In the genomic region with DNA sequence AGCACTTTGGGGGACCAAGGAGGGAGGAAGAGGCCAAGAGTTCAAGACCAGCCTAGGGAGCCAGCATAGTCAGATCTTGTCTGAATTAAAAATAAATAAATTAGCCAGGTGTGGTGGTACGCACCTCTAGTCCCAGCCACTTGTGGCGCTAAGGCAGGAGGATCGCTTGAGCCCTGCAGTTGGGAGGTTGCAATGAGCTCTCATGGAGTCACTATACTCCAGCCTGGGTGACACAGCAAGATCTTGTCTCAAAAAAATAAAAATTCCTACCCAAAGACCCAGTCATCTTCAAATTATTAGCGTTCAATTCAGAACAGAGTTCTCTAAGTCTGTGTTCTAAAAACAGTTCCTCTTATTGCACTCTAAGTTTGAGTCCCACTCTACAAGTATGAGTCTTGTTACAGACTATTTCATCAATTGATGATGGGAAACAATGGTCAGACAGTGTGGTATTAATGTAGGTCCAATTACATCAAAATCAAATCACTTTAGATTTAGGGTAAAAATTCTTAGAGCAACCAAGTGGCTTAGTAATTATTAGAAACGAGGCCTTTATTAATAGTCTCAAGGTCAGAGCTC, we compare ENCODE assay signal across 1 cellular context.
TF ChIP-seq lines count a peak whose summit lies in the region.

No MANE protein-coding gene starts in this region.

TF ChIP-seq in K562, 482 proteins besides CTCF, POLR2A, EP300 and RAD21:
- TF ChIP-seq ZNF586 (CRISPR knock-in tag; conservative IDR thresholded peaks at IDR 0.05) (no peak), NFE2L1 (tag; IDR thresholded peaks at IDR 0.05; ENCODE audit: borderline replicate concordance, low read depth) (peak; percentile 8; the same call in 1 of the 2 replicates), FOXM1 (IDR thresholded peaks at IDR 0.05; ENCODE audit: low read depth) (no peak), FOXM1 (CRISPR knock-in tag; IDR thresholded peaks at IDR 0.05; ENCODE audit: low read depth) (no peak), ARID1B (IDR thresholded peaks at IDR 0.05) (peak; percentile 44), SMARCA4 (IDR thresholded peaks at IDR 0.05) (peak; percentile 72; the same call in 1 of the 2 replicates), DPF2 (IDR thresholded peaks at IDR 0.05) (peak; percentile 75), DACH1 (IDR thresholded peaks at IDR 0.05; ENCODE audit: partially characterized antibody) (peak; percentile 54), MBD2 (IDR thresholded peaks at IDR 0.05; ENCODE audit: borderline replicate concordance, low read depth) (no peak), MAFF (IDR thresholded peaks at IDR 0.05; ENCODE audit: low read length) (peak; percentile 77), ATF7 (IDR thresholded peaks at IDR 0.05) (peak; percentile 31; the same call in 1 of the 2 replicates), NFE2 (IDR thresholded peaks at IDR 0.05; ENCODE audit: low read depth) (peak; percentile 93), YY1 (IDR thresholded peaks at IDR 0.05; ENCODE audit: borderline replicate concordance in 1 of 3, control insufficient read depth in 1 of 3, extremely low read depth in 1 of 3, insufficient read depth in 3 of 3, insufficient read length in 1 of 3, insufficient replicate concordance in 2 of 3, low read depth in 1 of 3, low read length in 2 of 3) (peak in 1 of 3 experiments; percentile 30), CEBPB (tag; IDR thresholded peaks at IDR 0.05) (no peak), ZNF316 (IDR thresholded peaks at IDR 0.05) (peak; percentile 89), MAFK (IDR thresholded peaks at IDR 0.05; ENCODE audit: low read length) (peak; percentile 68), MAFG (tag; conservative IDR thresholded peaks at IDR 0.05) (peak; percentile 88), C11orf30 (IDR thresholded peaks at IDR 0.05; ENCODE audit: low read depth) (peak; percentile 89)
- TF ChIP-seq, protein P1, sequence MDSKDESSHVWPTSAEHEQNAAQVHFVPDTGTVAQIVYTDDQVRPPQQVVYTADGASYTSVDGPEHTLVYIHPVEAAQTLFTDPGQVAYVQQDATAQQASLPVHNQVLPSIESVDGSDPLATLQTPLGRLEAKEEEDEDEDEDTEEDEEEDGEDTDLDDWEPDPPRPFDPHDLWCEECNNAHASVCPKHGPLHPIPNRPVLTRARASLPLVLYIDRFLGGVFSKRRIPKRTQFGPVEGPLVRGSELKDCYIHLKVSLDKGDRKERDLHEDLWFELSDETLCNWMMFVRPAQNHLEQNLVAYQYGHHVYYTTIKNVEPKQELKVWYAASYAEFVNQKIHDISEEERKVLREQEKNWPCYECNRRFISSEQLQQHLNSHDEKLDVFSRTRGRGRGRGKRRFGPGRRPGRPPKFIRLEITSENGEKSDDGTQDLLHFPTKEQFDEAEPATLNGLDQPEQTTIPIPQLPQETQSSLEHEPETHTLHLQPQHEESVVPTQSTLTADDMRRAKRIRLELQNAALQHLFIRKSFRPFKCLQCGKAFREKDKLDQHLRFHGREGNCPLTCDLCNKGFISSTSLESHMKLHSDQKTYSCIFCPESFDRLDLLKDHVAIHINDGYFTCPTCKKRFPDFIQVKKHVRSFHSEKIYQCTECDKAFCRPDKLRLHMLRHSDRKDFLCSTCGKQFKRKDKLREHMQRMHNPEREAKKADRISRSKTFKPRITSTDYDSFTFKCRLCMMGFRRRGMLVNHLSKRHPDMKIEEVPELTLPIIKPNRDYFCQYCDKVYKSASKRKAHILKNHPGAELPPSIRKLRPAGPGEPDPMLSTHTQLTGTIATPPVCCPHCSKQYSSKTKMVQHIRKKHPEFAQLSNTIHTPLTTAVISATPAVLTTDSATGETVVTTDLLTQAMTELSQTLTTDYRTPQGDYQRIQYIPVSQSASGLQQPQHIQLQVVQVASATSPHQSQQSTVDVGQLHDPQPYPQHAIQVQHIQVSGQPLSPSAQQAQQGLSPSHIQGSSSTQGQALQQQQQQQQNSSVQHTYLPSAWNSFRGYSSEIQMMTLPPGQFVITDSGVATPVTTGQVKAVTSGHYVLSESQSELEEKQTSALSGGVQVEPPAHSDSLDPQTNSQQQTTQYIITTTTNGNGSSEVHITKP (IDR thresholded peaks at IDR 0.05; ENCODE audit: partially characterized antibody): no peak
- TF ChIP-seq, protein P2, sequence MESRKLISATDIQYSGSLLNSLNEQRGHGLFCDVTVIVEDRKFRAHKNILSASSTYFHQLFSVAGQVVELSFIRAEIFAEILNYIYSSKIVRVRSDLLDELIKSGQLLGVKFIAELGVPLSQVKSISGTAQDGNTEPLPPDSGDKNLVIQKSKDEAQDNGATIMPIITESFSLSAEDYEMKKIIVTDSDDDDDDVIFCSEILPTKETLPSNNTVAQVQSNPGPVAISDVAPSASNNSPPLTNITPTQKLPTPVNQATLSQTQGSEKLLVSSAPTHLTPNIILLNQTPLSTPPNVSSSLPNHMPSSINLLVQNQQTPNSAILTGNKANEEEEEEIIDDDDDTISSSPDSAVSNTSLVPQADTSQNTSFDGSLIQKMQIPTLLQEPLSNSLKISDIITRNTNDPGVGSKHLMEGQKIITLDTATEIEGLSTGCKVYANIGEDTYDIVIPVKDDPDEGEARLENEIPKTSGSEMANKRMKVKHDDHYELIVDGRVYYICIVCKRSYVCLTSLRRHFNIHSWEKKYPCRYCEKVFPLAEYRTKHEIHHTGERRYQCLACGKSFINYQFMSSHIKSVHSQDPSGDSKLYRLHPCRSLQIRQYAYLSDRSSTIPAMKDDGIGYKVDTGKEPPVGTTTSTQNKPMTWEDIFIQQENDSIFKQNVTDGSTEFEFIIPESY (CRISPR knock-in tag; IDR thresholded peaks at IDR 0.05): 0 out of 2 replicates have a peak, but pooled peaks have one; percentile 53
- TF ChIP-seq, protein P3, sequence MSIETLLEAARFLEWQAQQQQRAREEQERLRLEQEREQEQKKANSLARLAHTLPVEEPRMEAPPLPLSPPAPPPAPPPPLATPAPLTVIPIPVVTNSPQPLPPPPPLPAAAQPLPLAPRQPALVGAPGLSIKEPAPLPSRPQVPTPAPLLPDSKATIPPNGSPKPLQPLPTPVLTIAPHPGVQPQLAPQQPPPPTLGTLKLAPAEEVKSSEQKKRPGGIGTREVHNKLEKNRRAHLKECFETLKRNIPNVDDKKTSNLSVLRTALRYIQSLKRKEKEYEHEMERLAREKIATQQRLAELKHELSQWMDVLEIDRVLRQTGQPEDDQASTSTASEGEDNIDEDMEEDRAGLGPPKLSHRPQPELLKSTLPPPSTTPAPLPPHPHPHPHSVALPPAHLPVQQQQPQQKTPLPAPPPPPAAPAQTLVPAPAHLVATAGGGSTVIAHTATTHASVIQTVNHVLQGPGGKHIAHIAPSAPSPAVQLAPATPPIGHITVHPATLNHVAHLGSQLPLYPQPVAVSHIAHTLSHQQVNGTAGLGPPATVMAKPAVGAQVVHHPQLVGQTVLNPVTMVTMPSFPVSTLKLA (conservative IDR thresholded peaks at IDR 0.05): peak in 1 of 2 experiments; percentile 34; a peak in 1 of 4 replicates
